ENCODE assay signal across 27 cellular contexts in the genomic region with DNA sequence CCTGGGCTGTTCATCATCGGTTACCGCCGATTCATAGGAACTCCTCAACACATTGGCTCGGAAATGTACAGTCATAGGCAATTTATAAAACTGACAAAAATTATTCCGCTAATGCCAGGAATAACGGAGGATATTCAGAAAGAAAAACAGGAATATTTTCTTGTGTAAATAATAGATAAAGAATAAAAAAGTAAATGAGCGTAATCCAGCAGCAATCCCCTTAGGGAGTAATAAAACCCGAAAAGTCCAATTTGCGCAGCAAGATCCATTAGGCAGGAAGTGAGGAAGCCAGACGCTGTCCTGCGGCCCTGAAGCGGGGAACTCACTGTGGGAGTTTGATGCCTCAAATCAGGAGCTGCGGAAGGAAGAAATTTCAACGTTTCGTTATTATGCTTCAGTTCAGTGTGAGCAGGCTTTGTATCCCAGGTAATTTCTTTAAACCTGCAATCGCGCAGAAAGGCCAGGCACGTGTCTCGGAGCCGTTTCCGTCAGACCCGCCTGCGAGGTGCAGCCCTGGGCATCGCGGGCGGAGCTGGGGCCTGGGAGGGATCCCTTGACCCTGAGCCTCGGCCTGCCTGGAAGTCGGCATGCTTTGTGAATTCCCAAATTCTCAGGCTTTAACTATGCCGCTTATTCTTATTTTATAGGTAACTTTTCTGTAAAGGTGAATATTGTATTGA.
A peak's percentile ranks its signal among the peaks of the same experiment; 100 is the strongest.
DNase-seq lines count a peak whose midpoint lies in the region; ATAC-seq and TF ChIP-seq lines count a peak whose summit lies in the region.
"Had no signal": no experiment of that assay in that cellular context is flagged by ENCODE, and none has a peak within 500 bp of the region (broad histone marks: within the 10 kb centered on the region; RNA-seq: fewer than 3 reads in every experiment).

No MANE protein-coding gene starts in this region.

- CTCF ChIA-PET in activated CD8-positive, alpha-beta T cell treated with anti-CD3 and anti-CD28 coated beads, Interleukin-2, amount 10 ng/mL, durations not matched to agents 7 days and 5 days (lab: Charles Lee) = no interaction called here

- POLR2A ChIA-PET in activated CD8-positive, alpha-beta T cell treated with anti-CD3 and anti-CD28 coated beads, Interleukin-2, amount 10 ng/mL, durations not matched to agents 7 days and 5 days (lab: Charles Lee) = no interaction called here

- H2BK15ac ChIP-seq in mesenchymal stem cell (ENCODE audit: low read depth, poor library complexity, severe bottlenecking) = no peak overlapping the region

- H3K27ac ChIP-seq in SK-N-MC (no peak overlapping the region), esophagus muscularis mucosa (replicated peaks in 1 of 4) (no peak overlapping the region), mesenchymal stem cell (ENCODE audit: low read length, poor library complexity, severe bottlenecking) (no peak overlapping the region), testis (no peak overlapping the region)
- H3K27ac ChIP-seq: ascending aorta, skin epidermis had no signal

- intact Hi-C loops in esophagus muscularis mucosa (cut with DNase I) = no loop called here
- intact Hi-C loops in testis (cut with DNase I; ENCODE audit: low total_unique reads) = no loop called here

- H3K23ac ChIP-seq in mesenchymal stem cell (ENCODE audit: low read length in 2 of 2) = no peak overlapping the region

- H2AK5ac ChIP-seq in mesenchymal stem cell (ENCODE audit: low read length, severe bottlenecking) = no peak overlapping the region

- no peak overlapping the region for H3K27ac Mint-ChIP-seq in activated CD8-positive, alpha-beta T cell treated with anti-CD3 and anti-CD28 coated beads, Interleukin-2, amount 10 ng/mL, durations not matched to agents 7 days and 5 days
- H3K27ac Mint-ChIP-seq: activated CD4-positive, alpha-beta T cell treated with anti-CD3 and anti-CD28 coated beads, Interleukin-2, amount 10 ng/mL, durations not matched to agents 7 days and 5 days; activated naive CD4-positive, alpha-beta T cell treated with anti-CD3 and anti-CD28 coated beads, Interleukin-2, amount 50 U/mL, for 72 hours; activated T-helper 1 cell treated with anti-CD3 and anti-CD28 coated beads, Interleukin-12 subunit alpha, Interleukin-12 subunit beta, Interleukin-2, Interleukin-4 antibody, amounts not matched to agents 30 ng/mL and 10 ng/mL and 1 ng/mL, durations not matched to agents 14 hours and 24 hours and 36 hours; CD4-positive, alpha-beta T cell; natural killer cell had no signal

- no peak overlapping the region for H2BK5ac ChIP-seq in mesenchymal stem cell (ENCODE audit: low read depth, low read length, poor library complexity, severe bottlenecking)

- H3K4ac ChIP-seq in mesenchymal stem cell (ENCODE audit: low read depth in 1 of 2, low read length in 2 of 2) = no peak overlapping the region

- H3K18ac ChIP-seq in mesenchymal stem cell (ENCODE audit: low read depth in 1 of 2, low read length in 2 of 2) = no peak overlapping the region

- H4K8ac ChIP-seq in mesenchymal stem cell (ENCODE audit: low read length) = no peak overlapping the region

- H2AFZ ChIP-seq in mesenchymal stem cell (ENCODE audit: low read depth, low read length) = no peak overlapping the region

- TF ChIP-seq EP300 in esophagus muscularis mucosa (IDR thresholded peaks at IDR 0.05) = no peak

- no peak for ATAC-seq in GM18502 (IDR thresholded peaks at IDR 0.05; ENCODE audit: poor library complexity, unreplicated experiment)
- ATAC-seq in activated CD8-positive, alpha-beta T cell treated with anti-CD3 and anti-CD28 coated beads, Interleukin-2, amount 10 ng/mL, durations not matched to agents 7 days and 5 days = no peak
- no peak for ATAC-seq in HG02852 (IDR thresholded peaks at IDR 0.05; ENCODE audit: unreplicated experiment)
- ATAC-seq: activated naive CD4-positive, alpha-beta T cell treated with anti-CD3 and anti-CD28 coated beads, Interleukin-2, amount 50 U/mL, for 72 hours; GM12878; natural killer cell; stimulated activated memory B cell treated with anti-CD40 and anti-IgM and Interleukin-4, amounts not matched to agents 10 μg/mL and 1 μg/mL and 100 μg/mL, for 72 hours had no signal

- H3K27me3 ChIP-seq in esophagus muscularis mucosa = peaks cover 0 to 74% (median 17%) of the 10 kb centered on the region in 4 donors
- peaks cover 20 to 33% of the 10 kb centered on the region in 2 experiments for H3K27me3 ChIP-seq in mesenchymal stem cell (ENCODE audit: control insufficient read depth in 1 of 2, insufficient read depth in 1 of 2, low read length in 2 of 2)
- no peaks in the 10 kb centered on the region for H3K27me3 ChIP-seq in testis

- H2BK120ac ChIP-seq in mesenchymal stem cell (ENCODE audit: low read depth, low read length) = no peak overlapping the region

- TF ChIP-seq POLR2A in esophagus muscularis mucosa (IDR thresholded peaks at IDR 0.05; ENCODE audit: low read depth) = no peak
- TF ChIP-seq POLR2A in testis (IDR thresholded peaks at IDR 0.05) = no peak

- H3K4me3 Mint-ChIP-seq in activated CD8-positive, alpha-beta T cell treated with anti-CD3 and anti-CD28 coated beads, Interleukin-2, amount 10 ng/mL, durations not matched to agents 7 days and 5 days = no peak overlapping the region
- H3K4me3 Mint-ChIP-seq: activated CD4-positive, alpha-beta T cell treated with anti-CD3 and anti-CD28 coated beads, Interleukin-2, amount 10 ng/mL, durations not matched to agents 7 days and 5 days; activated T-helper 1 cell treated with anti-CD3 and anti-CD28 coated beads, Interleukin-12 subunit alpha, Interleukin-12 subunit beta, Interleukin-2, Interleukin-4 antibody, amounts not matched to agents 30 ng/mL and 10 ng/mL and 1 ng/mL, durations not matched to agents 14 hours and 24 hours and 36 hours; CD4-positive, alpha-beta T cell had no signal

- H3K4me3 ChIP-seq in SK-N-MC (peak overlapping the region; percentile 57), esophagus muscularis mucosa (peak overlapping the region in 1 of 4 donors; percentile 23), mesenchymal stem cell (ENCODE audit: insufficient read depth in 1 of 2, low read depth in 1 of 2, low read length in 2 of 2) (peak overlapping the region in 1 of 2 experiments; percentile 50), testis (peak overlapping the region; percentile 36 to 42)
- H3K4me3 ChIP-seq: GM12878 had no signal

- H4K91ac ChIP-seq in mesenchymal stem cell (ENCODE audit: low read length) = no peak overlapping the region

- H3K14ac ChIP-seq in mesenchymal stem cell (ENCODE audit: low read length in 2 of 2) = no peak overlapping the region

- H3K9me3 Mint-ChIP-seq in activated CD8-positive, alpha-beta T cell treated with anti-CD3 and anti-CD28 coated beads, Interleukin-2, amount 10 ng/mL, durations not matched to agents 7 days and 5 days (ENCODE audit: insufficient read depth) = peaks cover 6% of the 10 kb centered on the region
- H3K9me3 Mint-ChIP-seq: activated naive CD4-positive, alpha-beta T cell treated with anti-CD3 and anti-CD28 coated beads, Interleukin-2, amount 50 U/mL, for 72 hours had no signal

- H3K9ac ChIP-seq in SK-N-MC (ENCODE audit: insufficient read length) (no peak overlapping the region), mesenchymal stem cell (ENCODE audit: low read length) (no peak overlapping the region)

- peak overlapping the region; percentile 84 for H3K4me2 ChIP-seq in mesenchymal stem cell (ENCODE audit: low read length, poor library complexity, severe bottlenecking)

- DNase-seq in SK-N-MC (ENCODE audit: low read depth, low spot score) (peak; percentile 22), esophagus muscularis mucosa (ENCODE audit: extremely low spot score) (peak; percentile 78), mesenchymal stem cell (no peak), testis (no peak), HuH-7.5 (ENCODE audit: low spot score) (no peak)
- DNase-seq in activated CD8-positive, alpha-beta T cell treated with anti-CD3 and anti-CD28 coated beads, Interleukin-2, amount 10 ng/mL, durations not matched to agents 7 days and 5 days = no peak
- DNase-seq: activated CD4-positive, alpha-beta T cell treated with anti-CD3 and anti-CD28 coated beads, Interleukin-2, amount 10 ng/mL, durations not matched to agents 7 days and 5 days; CD4-positive, alpha-beta T cell; effector CD4-positive, alpha-beta T cell; erythroblast; hypothalamus; KBM-7; kidney glomerular epithelial cell; MM.1S; natural killer cell; NCI-H1417 treated with DMSO at 0.1 percent for 48 hours; NCI-H2171 treated with DMSO at 0.1 percent for 48 hours; NCI-H69; T-helper 2 cell had no signal

- H3K9me3 ChIP-seq in SK-N-MC (ENCODE audit: low read depth, low read length) (no peaks in the 10 kb centered on the region), esophagus muscularis mucosa (peaks cover 0 to 11% (median 7%) of the 10 kb centered on the region in 4 donors), mesenchymal stem cell (ENCODE audit: control insufficient read depth, low read length) (peaks cover 3% of the 10 kb centered on the region), testis (no peaks in the 10 kb centered on the region)
- H3K9me3 ChIP-seq: ascending aorta had no signal

- no peak overlapping the region for H2BK12ac ChIP-seq in mesenchymal stem cell (ENCODE audit: low read length in 2 of 2)

- 39% methylated on average over 28 of the region's 29 CpGs for WGBS in esophagus muscularis mucosa
- 46% methylated on average over 23 of the region's 29 CpGs for WGBS in mesenchymal stem cell
- WGBS in testis, 2 donors = 23 to 26% methylated on average over 28 to 29 of the region's 29 CpGs

- TF ChIP-seq CTCF in esophagus muscularis mucosa (IDR thresholded peaks at IDR 0.05) (no peak), testis (IDR thresholded peaks at IDR 0.05) (no peak)

- no peaks in the 10 kb centered on the region for H3K79me1 ChIP-seq in mesenchymal stem cell (replicated peaks; ENCODE audit: low read length, poor library complexity, severe bottlenecking)

- H3K4me1 ChIP-seq in esophagus muscularis mucosa = peaks cover 0 to 13% (median 11%) of the 10 kb centered on the region in 4 donors
- H3K4me1 ChIP-seq in mesenchymal stem cell (ENCODE audit: control insufficient read depth, insufficient read depth, low read depth, low read length) = peaks cover 11% of the 10 kb centered on the region
- H3K4me1 ChIP-seq in testis = no peaks in the 10 kb centered on the region
- H3K4me1 ChIP-seq: ascending aorta had no signal

- peaks cover 23% of the 10 kb centered on the region for H3K27me3 Mint-ChIP-seq in activated CD8-positive, alpha-beta T cell treated with anti-CD3 and anti-CD28 coated beads, Interleukin-2, amount 10 ng/mL, durations not matched to agents 7 days and 5 days (ENCODE audit: low read depth)

- H3K36me3 ChIP-seq in SK-N-MC (ENCODE audit: insufficient read depth, low read length) (no peaks in the 10 kb centered on the region), esophagus muscularis mucosa (no peaks in the 10 kb centered on the region), mesenchymal stem cell (ENCODE audit: control insufficient read depth in 1 of 2, insufficient read depth in 2 of 2, low read depth in 1 of 2, low read length in 2 of 2) (no peaks in the 10 kb centered on the region), testis (ENCODE audit: low read depth, missing control alignments) (no peaks in the 10 kb centered on the region)
- H3K36me3 ChIP-seq: ascending aorta had no signal

- no peaks in the 10 kb centered on the region for H3K36me3 Mint-ChIP-seq in activated CD8-positive, alpha-beta T cell treated with anti-CD3 and anti-CD28 coated beads, Interleukin-2, amount 10 ng/mL, durations not matched to agents 7 days and 5 days (ENCODE audit: low read depth)
- H3K36me3 Mint-ChIP-seq: stimulated activated memory B cell treated with anti-CD40 and anti-IgM and Interleukin-4, amounts not matched to agents 10 μg/mL and 1 μg/mL and 100 μg/mL, for 72 hours had no signal

- no peaks in the 10 kb centered on the region for H3K4me1 Mint-ChIP-seq in activated CD8-positive, alpha-beta T cell treated with anti-CD3 and anti-CD28 coated beads, Interleukin-2, amount 10 ng/mL, durations not matched to agents 7 days and 5 days (ENCODE audit: low read depth)

Comparison
In these comparisons a context has a peak if more than half of its experiments do, and no peak if none do; other contexts are left out.
1. DNase-seq: peak in SK-N-MC (single experiment) and esophagus muscularis mucosa (single experiment); none in mesenchymal stem cell (single experiment), testis (single experiment), activated CD8-positive, alpha-beta T cell treated with anti-CD3 and anti-CD28 coated beads, Interleukin-2, amount 10 ng/mL, durations not matched to agents 7 days and 5 days (single experiment) and HuH-7.5 (single experiment).